In the genomic region with DNA sequence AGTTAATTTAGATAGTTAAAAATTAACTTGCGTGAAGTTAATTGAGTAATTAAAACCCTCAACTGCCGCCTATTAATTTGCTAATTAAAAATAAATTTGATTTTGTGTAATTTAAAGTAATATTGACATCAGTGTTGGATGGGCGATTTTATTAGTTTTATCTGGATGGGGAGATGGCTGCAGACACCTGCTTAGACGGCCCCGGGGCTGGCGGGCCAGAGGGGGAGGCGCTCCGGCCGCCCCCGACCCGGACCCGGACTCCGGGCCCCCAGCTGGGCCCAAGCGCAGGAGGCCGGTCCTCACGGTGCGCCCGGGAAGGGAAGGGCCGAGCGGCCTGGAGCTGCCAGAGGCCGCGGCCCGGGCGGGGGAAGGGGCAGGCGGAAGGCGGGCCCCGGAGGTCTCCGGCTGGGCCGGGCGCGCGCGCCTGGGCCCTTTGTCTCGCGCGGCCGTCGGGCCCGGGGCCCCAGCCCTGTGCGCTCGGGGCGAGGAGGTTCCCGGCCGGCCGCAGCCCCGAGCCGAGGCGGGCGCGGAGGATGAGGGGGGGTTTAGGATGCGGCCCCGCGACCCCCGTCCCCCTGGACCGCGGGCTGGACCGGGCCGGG, we compare ENCODE assay signal across 19 cellular contexts. TPM values are rescaled to one million over a fixed set of nuclear protein-coding genes. Genes with fewer than 3 reads are reported as not detected.
"Had no signal": no experiment of that assay in that cellular context is flagged by ENCODE, and none has a peak within 500 bp of the region (broad histone marks: within the 10 kb centered on the region; RNA-seq: fewer than 3 reads in every experiment).

No MANE protein-coding gene starts in this region.

- DNase-seq: activated CD4-positive, alpha-beta T cell treated with anti-CD3 and anti-CD28 coated beads for 48 hours; activated naive CD4-positive, alpha-beta T cell treated with Interleukin-2 at 50 U/mL for 16 hours; activated naive CD8-positive, alpha-beta T cell treated with anti-CD3 and anti-CD28 coated beads, Interleukin-2, amount 50 U/mL, for 24 hours; effector memory CD4-positive, alpha-beta T cell; lower lobe of right lung; midbrain; occipital lobe; spleen; stimulated activated CD4-positive, alpha-beta T cell treated with anti-CD3 and anti-CD28 coated beads, Interleukin-2, amount 100 ng/mL, for 24 hours; stimulated activated naive CD4-positive, alpha-beta T cell; substantia nigra; T-cell had no signal

- H3K36me3 ChIP-seq: ascending aorta, gastroesophageal sphincter, lower lobe of right lung, prostate gland, spleen had no signal

- H3K79me2 ChIP-seq: hepatocyte had no signal

- H3K4me1 ChIP-seq: prostate gland had no signal

- H3K9me3 ChIP-seq: ascending aorta, gastroesophageal sphincter, lower lobe of right lung, prostate gland had no signal

- FAIRE-seq: colon had no signal

- H3K27ac ChIP-seq: ascending aorta, gastroesophageal sphincter, hepatocyte, lower lobe of right lung, prostate gland, spleen had no signal

- H3K4me3 ChIP-seq: ascending aorta, gastroesophageal sphincter, hepatocyte, lower lobe of right lung, prostate gland, spleen had no signal

- H3K4me2 ChIP-seq: hepatocyte had no signal

- H2AFZ ChIP-seq: hepatocyte had no signal

RNA-seq across cellular contexts. Expression of a gene that starts 3.2 kb away (rescaled TPM):
- total RNA-seq: activated T-helper 1 cell treated with anti-CD3 and anti-CD28 coated beads, Interleukin-12 subunit alpha, Interleukin-12 subunit beta, Interleukin-2, Interleukin-4 antibody, amounts not matched to agents 30 ng/mL and 10 ng/mL and 1 ng/mL, durations not matched to agents 14 hours and 24 hours and 36 hours; ascending aorta; gastroesophageal sphincter; hepatocyte; lower lobe of right lung; occipital lobe; prostate gland; sciatic nerve; spleen; T-cell had no signal
- polyA plus RNA-seq: hepatocyte, spleen had no signal
